36 cellular contexts compared by ENCODE assay signal in genomic region chr1:183559061-183559460, GRCh38.
"Had no signal": no experiment of that assay in that cellular context is flagged by ENCODE, and none has a peak within 500 bp of the region (broad histone marks: within the 10 kb centered on the region; RNA-seq: fewer than 3 reads in every experiment).

No MANE protein-coding gene starts in this region.

- H3K27ac Mint-ChIP-seq: activated CD4-positive, alpha-beta memory T cell treated with anti-CD3 and anti-CD28 coated beads for 36 hours; activated CD4-positive, alpha-beta T cell treated with anti-CD3 and anti-CD28 coated beads for 36 hours; activated CD4-positive, alpha-beta T cell treated with anti-CD3 and anti-CD28 coated beads, Interleukin-2, amount 10 ng/mL, durations not matched to agents 24 days and 14 days; activated CD8-positive, alpha-beta memory T cell treated with anti-CD3 and anti-CD28 coated beads, Interleukin-2, amount 10 ng/mL, durations not matched to agents 7 days and 5 days; activated CD8-positive, alpha-beta T cell treated with anti-CD3 and anti-CD28 coated beads, Interleukin-2, amount 10 ng/mL, durations not matched to agents 7 days and 5 days; activated naive CD4-positive, alpha-beta T cell treated with anti-CD3 and anti-CD28 coated beads for 36 hours; activated naive CD4-positive, alpha-beta T cell treated with anti-CD3 and anti-CD28 coated beads, Interleukin-2, amount 50 U/mL, for 24 hours; activated naive CD8-positive, alpha-beta T cell treated with anti-CD3 and anti-CD28 coated beads for 36 hours; activated T-helper 1 cell treated with anti-CD3 and anti-CD28 coated beads, Interleukin-12 subunit alpha, Interleukin-12 subunit beta, Interleukin-2, Interleukin-4 antibody, amounts not matched to agents 30 ng/mL and 10 ng/mL and 1 ng/mL, durations not matched to agents 14 hours and 24 hours and 36 hours; activated T-helper 2 cell treated with anti-CD3 and anti-CD28 coated beads, Interferon-gamma antibody, Interleukin-2, Interleukin-4, amounts not matched to agents 10 μg/mL and 5 μg/mL and 100 μg/mL, durations not matched to agents 14 hours and 24 hours and 36 hours; brain; T-cell; T-helper 1 cell treated with Interleukin-12 subunit alpha and Interleukin-12 subunit beta and Interleukin-4 antibody, amounts not matched to agents 30 μg/mL and 1 μg/mL, for 36 hours; T-helper 2 cell treated with Interferon-gamma antibody and Interleukin-4, amounts not matched to agents 5 μg/mL and 100 μg/mL, for 36 hours had no signal

- H3K9me3 ChIP-seq: ascending aorta, breast epithelium, colonic mucosa, esophagus muscularis mucosa, gastrocnemius medialis, heart left ventricle had no signal

- H3K4me3 Mint-ChIP-seq: activated CD4-positive, alpha-beta memory T cell treated with anti-CD3 and anti-CD28 coated beads for 36 hours; activated CD4-positive, alpha-beta T cell treated with anti-CD3 and anti-CD28 coated beads for 36 hours; activated CD4-positive, alpha-beta T cell treated with anti-CD3 and anti-CD28 coated beads, Interleukin-2, amount 10 ng/mL, durations not matched to agents 24 days and 14 days; activated CD8-positive, alpha-beta memory T cell treated with anti-CD3 and anti-CD28 coated beads, Interleukin-2, amount 10 ng/mL, durations not matched to agents 7 days and 5 days; activated CD8-positive, alpha-beta T cell treated with anti-CD3 and anti-CD28 coated beads, Interleukin-2, amount 10 ng/mL, durations not matched to agents 7 days and 5 days; activated naive CD4-positive, alpha-beta T cell treated with anti-CD3 and anti-CD28 coated beads for 36 hours; activated naive CD4-positive, alpha-beta T cell treated with anti-CD3 and anti-CD28 coated beads, Interleukin-2, amount 50 U/mL, for 24 hours; activated naive CD8-positive, alpha-beta T cell treated with anti-CD3 and anti-CD28 coated beads for 36 hours; activated T-helper 1 cell treated with anti-CD3 and anti-CD28 coated beads, Interleukin-12 subunit alpha, Interleukin-12 subunit beta, Interleukin-2, Interleukin-4 antibody, amounts not matched to agents 30 ng/mL and 10 ng/mL and 1 ng/mL, durations not matched to agents 14 hours and 24 hours and 36 hours; brain; T-cell; T-helper 1 cell treated with Interleukin-12 subunit alpha and Interleukin-12 subunit beta and Interleukin-4 antibody, amounts not matched to agents 30 μg/mL and 1 μg/mL, for 36 hours; T-helper 2 cell treated with Interferon-gamma antibody and Interleukin-4, amounts not matched to agents 5 μg/mL and 100 μg/mL, for 36 hours had no signal

- DNase-seq: activated CD4-positive, alpha-beta memory T cell treated with anti-CD3 and anti-CD28 coated beads for 36 hours; activated CD4-positive, alpha-beta T cell treated with anti-CD3 and anti-CD28 coated beads for 36 hours; activated CD4-positive, alpha-beta T cell treated with anti-CD3 and anti-CD28 coated beads, Interleukin-2, amount 10 ng/mL, durations not matched to agents 24 days and 14 days; activated CD4-positive, CD25-positive, alpha-beta regulatory T cell; activated CD4-positive, CD25-positive, alpha-beta regulatory T cell treated with anti-CD3 and anti-CD28 coated beads, Interleukin-2, amount 50 U/mL, for 72 hours; activated CD8-positive, alpha-beta memory T cell treated with anti-CD3 and anti-CD28 coated beads, Interleukin-2, amount 10 ng/mL, durations not matched to agents 7 days and 5 days; activated CD8-positive, alpha-beta memory T cell treated with anti-CD3 and anti-CD28 coated beads, Interleukin-2, amount 50 U/mL, for 4 hours; activated CD8-positive, alpha-beta T cell treated with anti-CD3 and anti-CD28 coated beads, Interleukin-2, amount 10 ng/mL, durations not matched to agents 7 days and 5 days; activated effector memory CD4-positive, alpha-beta T cell treated with anti-CD3 and anti-CD28 coated beads, Interleukin-2, amount 50 U/mL, for 16 hours; activated naive CD4-positive, alpha-beta T cell treated with anti-CD3 and anti-CD28 coated beads for 36 hours; activated naive CD8-positive, alpha-beta T cell treated with anti-CD3 and anti-CD28 coated beads for 36 hours; activated T-cell treated with anti-CD3 and anti-CD28 coated beads, Interleukin-2, amount 50 U/mL, for 1 hour; activated T-cell treated with anti-CD3 and anti-CD28 coated beads, Interleukin-2, amount 50 U/mL, for 48 hours; central memory CD4-positive, alpha-beta T cell; cerebellar nuclear complex; colonic mucosa; dorsolateral prefrontal cortex; effector memory CD4-positive, alpha-beta T cell; erythroblast; foreskin keratinocyte; gastrocnemius medialis; glutamatergic neuron; heart left ventricle; T-cell; T1000; WERI-Rb-1 had no signal

- H3K4me3 ChIP-seq: ascending aorta, breast epithelium, cardiac muscle cell, colonic mucosa, dorsolateral prefrontal cortex, esophagus muscularis mucosa, gastrocnemius medialis, heart left ventricle had no signal

- H3K36me3 Mint-ChIP-seq: activated naive CD4-positive, alpha-beta T cell treated with anti-CD3 and anti-CD28 coated beads, Interleukin-2, amount 50 U/mL, for 24 hours; activated naive CD8-positive, alpha-beta T cell treated with anti-CD3 and anti-CD28 coated beads for 36 hours; brain had no signal

- H3K4me1 Mint-ChIP-seq: activated CD4-positive, alpha-beta T cell treated with anti-CD3 and anti-CD28 coated beads for 36 hours; activated CD4-positive, alpha-beta T cell treated with anti-CD3 and anti-CD28 coated beads, Interleukin-2, amount 10 ng/mL, durations not matched to agents 24 days and 14 days; activated CD8-positive, alpha-beta memory T cell treated with anti-CD3 and anti-CD28 coated beads, Interleukin-2, amount 10 ng/mL, durations not matched to agents 7 days and 5 days; activated naive CD4-positive, alpha-beta T cell treated with anti-CD3 and anti-CD28 coated beads, Interleukin-2, amount 50 U/mL, for 24 hours; activated naive CD8-positive, alpha-beta T cell treated with anti-CD3 and anti-CD28 coated beads for 36 hours; brain; T-cell had no signal

- H3K9me3 Mint-ChIP-seq: activated CD4-positive, alpha-beta memory T cell treated with anti-CD3 and anti-CD28 coated beads for 36 hours; activated CD4-positive, alpha-beta T cell treated with anti-CD3 and anti-CD28 coated beads, Interleukin-2, amount 10 ng/mL, durations not matched to agents 24 days and 14 days; activated naive CD4-positive, alpha-beta T cell treated with anti-CD3 and anti-CD28 coated beads for 36 hours; activated naive CD4-positive, alpha-beta T cell treated with anti-CD3 and anti-CD28 coated beads, Interleukin-2, amount 50 U/mL, for 24 hours; activated naive CD8-positive, alpha-beta T cell treated with anti-CD3 and anti-CD28 coated beads for 36 hours; activated T-helper 1 cell treated with anti-CD3 and anti-CD28 coated beads, Interleukin-12 subunit alpha, Interleukin-12 subunit beta, Interleukin-2, Interleukin-4 antibody, amounts not matched to agents 30 ng/mL and 10 ng/mL and 1 ng/mL, durations not matched to agents 14 hours and 24 hours and 36 hours; activated T-helper 2 cell treated with anti-CD3 and anti-CD28 coated beads, Interferon-gamma antibody, Interleukin-2, Interleukin-4, amounts not matched to agents 10 μg/mL and 5 μg/mL and 100 μg/mL, durations not matched to agents 14 hours and 24 hours and 36 hours; brain; T-cell; T-helper 1 cell treated with Interleukin-12 subunit alpha and Interleukin-12 subunit beta and Interleukin-4 antibody, amounts not matched to agents 30 μg/mL and 1 μg/mL, for 36 hours; T-helper 2 cell treated with Interferon-gamma antibody and Interleukin-4, amounts not matched to agents 5 μg/mL and 100 μg/mL, for 36 hours had no signal

- H3K27me3 Mint-ChIP-seq: activated CD4-positive, alpha-beta memory T cell treated with anti-CD3 and anti-CD28 coated beads for 36 hours; activated CD4-positive, alpha-beta T cell treated with anti-CD3 and anti-CD28 coated beads for 36 hours; activated CD4-positive, alpha-beta T cell treated with anti-CD3 and anti-CD28 coated beads, Interleukin-2, amount 10 ng/mL, durations not matched to agents 24 days and 14 days; activated CD8-positive, alpha-beta memory T cell treated with anti-CD3 and anti-CD28 coated beads, Interleukin-2, amount 10 ng/mL, durations not matched to agents 7 days and 5 days; activated naive CD4-positive, alpha-beta T cell treated with anti-CD3 and anti-CD28 coated beads, Interleukin-2, amount 50 U/mL, for 24 hours; activated naive CD8-positive, alpha-beta T cell treated with anti-CD3 and anti-CD28 coated beads for 36 hours; brain; T-cell had no signal

- ATAC-seq: activated CD4-positive, alpha-beta T cell treated with anti-CD3 and anti-CD28 coated beads for 36 hours; activated CD8-positive, alpha-beta memory T cell treated with anti-CD3 and anti-CD28 coated beads, Interleukin-2, amount 10 ng/mL, durations not matched to agents 7 days and 5 days; activated CD8-positive, alpha-beta T cell treated with anti-CD3 and anti-CD28 coated beads, Interleukin-2, amount 10 ng/mL, durations not matched to agents 7 days and 5 days; foreskin keratinocyte; gastrocnemius medialis; heart left ventricle; T-cell had no signal

- H3K36me3 ChIP-seq: breast epithelium, cardiac muscle cell, colonic mucosa, gastrocnemius medialis, WERI-Rb-1 had no signal

- H3K27ac ChIP-seq: ascending aorta, breast epithelium, cardiac muscle cell, colonic mucosa, dorsolateral prefrontal cortex, esophagus muscularis mucosa, foreskin keratinocyte, gastrocnemius medialis, heart left ventricle, WERI-Rb-1 had no signal

- H3K4me1 ChIP-seq: ascending aorta, breast epithelium, colonic mucosa, esophagus muscularis mucosa, foreskin keratinocyte, gastrocnemius medialis, heart left ventricle had no signal
